ENCODE assay signal across 1 cellular context in the genomic region with DNA sequence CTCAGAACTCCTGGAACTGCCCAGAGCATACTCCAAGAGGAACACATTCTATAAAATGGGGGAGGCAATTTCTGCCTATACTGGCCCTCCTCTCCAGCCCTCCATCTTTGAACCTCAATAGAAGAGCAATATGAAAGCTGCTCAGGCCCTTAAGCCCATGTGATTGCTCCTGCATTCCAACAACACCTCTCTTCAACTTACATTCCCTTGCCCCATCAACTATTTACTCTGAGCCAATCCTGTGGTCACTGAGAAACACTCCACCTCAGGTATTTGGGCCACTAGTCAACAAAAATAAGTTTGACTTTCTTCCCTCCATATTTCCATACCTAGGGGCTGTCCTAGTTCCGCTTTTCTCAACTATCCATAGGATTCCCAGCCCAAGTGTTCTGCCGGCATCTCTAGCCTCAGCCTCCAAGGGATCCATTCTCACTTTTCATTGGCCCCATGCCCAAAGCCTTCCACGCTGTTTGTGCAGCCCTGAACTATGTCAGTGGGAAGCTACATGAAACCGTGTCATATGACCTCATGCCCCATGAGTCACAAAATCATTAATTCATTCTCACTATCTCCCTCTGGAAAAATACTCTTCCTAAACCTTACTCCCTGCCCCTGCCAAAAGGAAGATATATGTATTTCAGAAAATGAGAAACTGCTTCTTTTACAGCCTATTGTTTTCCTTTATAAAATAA.
TF ChIP-seq lines count a peak whose summit lies in the region.

No MANE protein-coding gene starts in this region.

TF ChIP-seq in HCT116, 20 proteins besides CTCF, POLR2A, EP300 and RAD21 (continued from another document):
- TF ChIP-seq ZNF274 (IDR thresholded peaks at IDR 0.05; ENCODE audit: low read depth, low read length), result no peak
